In genomic region chr9:89555426-89556375, GRCh38 we compare ENCODE assay signal across 1 cellular context.
TF ChIP-seq lines count a peak whose summit lies in the region.

No MANE protein-coding gene starts in this region.

TF ChIP-seq in IMR-90, 13 proteins besides CTCF, POLR2A, EP300 and RAD21 (continued from another document):
- TF ChIP-seq USF2 (IDR thresholded peaks at IDR 0.05; ENCODE audit: low read depth, low read length): no peak
- no peak for TF ChIP-seq SMC3 (IDR thresholded peaks at IDR 0.05; ENCODE audit: low read depth, low read length)
- TF ChIP-seq FOS (IDR thresholded peaks at IDR 0.05; ENCODE audit: low read depth, low read length): no peak
- TF ChIP-seq MXI1 (IDR thresholded peaks at IDR 0.05; ENCODE audit: borderline replicate concordance, low read depth, low read length): no peak
- no peak for TF ChIP-seq CEBPB (IDR thresholded peaks at IDR 0.05; ENCODE audit: low read depth, low read length)
- TF ChIP-seq NFE2L2 (IDR thresholded peaks at IDR 0.05; ENCODE audit: low read depth, low read length): no peak
